ENCODE assay signal across 8 cellular contexts in genomic region chr4:179307297-179308136, GRCh38.
A peak's percentile ranks its signal among the peaks of the same experiment; 100 is the strongest.
DNase-seq lines count a peak whose midpoint lies in the region; ATAC-seq and TF ChIP-seq lines count a peak whose summit lies in the region.

No MANE protein-coding gene starts in this region.

- 72 to 75% methylated on average over 4 of the region's 4 CpGs for WGBS in testis, 2 donors
- WGBS in aorta, 2 donors = 80 to 86% methylated on average over 4 of the region's 4 CpGs

- ATAC-seq in GM18517 (IDR thresholded peaks at IDR 0.05; ENCODE audit: unreplicated experiment) = peak; percentile 89
- ATAC-seq in HG02981 (IDR thresholded peaks at IDR 0.05; ENCODE audit: unreplicated experiment) = peak; percentile 98
- no peak for ATAC-seq in Panc1
- no peak for ATAC-seq in aorta (ENCODE audit: low FRiP score)

- CTCF ChIA-PET in Panc1 (lab: Charles Lee) = no interaction called here

- intact Hi-C loops in Panc1 (cut with micrococcal nuclease; ENCODE audit: unreplicated experiment) (no loop called here), testis (cut with DNase I; ENCODE audit: low total_unique reads) (no loop called here), aorta (cut with DNase I) (no loop called here)

- in situ Hi-C loops in Panc1 (cut with HindIII; ENCODE audit: low pct_unique_long_range_greater_than_20kb, low sequenced_read_pairs) = no loop called here

- H3K27me3 ChIP-seq in Panc1 (ENCODE audit: control insufficient read depth, insufficient read depth, low read length) (no peaks in the 10 kb centered on the region), testis (no peaks in the 10 kb centered on the region), aorta (ENCODE audit: control insufficient read depth in 1 of 2, insufficient read depth in 2 of 2, low read length in 1 of 2) (no peaks in the 10 kb centered on the region)

- H3K4me3 ChIP-seq in Panc1 (ENCODE audit: low read depth in 2 of 2, low read length in 2 of 2) = no peak overlapping the region
- H3K4me3 ChIP-seq in fibroblast of villous mesenchyme (ENCODE audit: low read depth, low read length) = no peak overlapping the region
- no peak overlapping the region for H3K4me3 ChIP-seq in testis
- no peak overlapping the region for H3K4me3 ChIP-seq in aorta (ENCODE audit: low read length in 2 of 2)

- H3K27ac ChIP-seq in Panc1 (ENCODE audit: low read length) (no peak overlapping the region), testis (no peak overlapping the region), aorta (ENCODE audit: low read depth in 1 of 2, low read length in 2 of 2) (no peak overlapping the region)

- POLR2A ChIA-PET in Panc1 (lab: Charles Lee) = no interaction called here

- H3K9me3 ChIP-seq in Panc1 (ENCODE audit: control insufficient read depth, insufficient read depth, low read depth, low read length) (no peaks in the 10 kb centered on the region; the same call in 1 of the 2 replicates), testis (no peaks in the 10 kb centered on the region), aorta (ENCODE audit: control insufficient read depth, low read length) (peaks cover 4% of the 10 kb centered on the region)

- TF ChIP-seq CTCF in Panc1 (IDR thresholded peaks at IDR 0.05) (peak; percentile 64), fibroblast of villous mesenchyme (IDR thresholded peaks at IDR 0.05; ENCODE audit: insufficient read depth, low read depth, low read length) (peak; percentile 49), testis (IDR thresholded peaks at IDR 0.05) (peak; percentile 23 to 70 (median 40))

- no TSS peak for BruUV-seq in Panc1 (replicated peaks; lab: Mats Ljungman, UMichigan)

- no peak for TF ChIP-seq POLR2A in testis (IDR thresholded peaks at IDR 0.05)

- DNase-seq in NCI-H1436 (lab: John Stamatoyannopoulos, UW) = peak; percentile 1
- no peak for DNase-seq in NCI-H1436 treated with DMSO at 0.1 percent for 48 hours (lab: John Stamatoyannopoulos, UW)
- DNase-seq in Panc1 (ENCODE audit: low read depth, low spot score) = peak; percentile 20
- DNase-seq in fibroblast of villous mesenchyme (ENCODE audit: low read depth) = peak; percentile 11
- peak; percentile 74 for DNase-seq in testis
- DNase-seq in aorta = no peak

- H3K4me1 ChIP-seq in Panc1 (ENCODE audit: control insufficient read depth, insufficient read depth, low read length) (no peaks in the 10 kb centered on the region), testis (no peaks in the 10 kb centered on the region), aorta (ENCODE audit: control insufficient read depth in 1 of 2, insufficient read depth in 2 of 2, low read length in 2 of 2) (no peaks in the 10 kb centered on the region)

- H3K36me3 ChIP-seq in Panc1 (ENCODE audit: control insufficient read depth, insufficient read depth, low read length) = no peaks in the 10 kb centered on the region
- H3K36me3 ChIP-seq in testis (ENCODE audit: low read depth, missing control alignments) = no peaks in the 10 kb centered on the region
- H3K36me3 ChIP-seq in aorta (ENCODE audit: control insufficient read depth in 1 of 2, insufficient read depth in 2 of 2, low read length in 1 of 2) = no peaks in the 10 kb centered on the region

Comparison
In these comparisons a context has a peak if more than half of its experiments do, and no peak if none do; other contexts are left out.
1. DNase-seq: peak in NCI-H1436 (single experiment), Panc1 (single experiment), fibroblast of villous mesenchyme (single experiment) and testis (single experiment); none in NCI-H1436 treated with DMSO at 0.1 percent for 48 hours (single experiment) and aorta (0 of 2).
2. ATAC-seq: peak in GM18517 (single experiment) and HG02981 (single experiment); none in Panc1 (single experiment) and aorta (single experiment).
3. Peak in every context shown above with its lines, with median percentiles within 50 percentile points of each other: CTCF ChIP-seq.